23 cellular contexts compared by ENCODE assay signal in genomic region chr10:58870070-58870469, GRCh38.
"Had no signal": no experiment of that assay in that cellular context is flagged by ENCODE, and none has a peak within 500 bp of the region (broad histone marks: within the 10 kb centered on the region; RNA-seq: fewer than 3 reads in every experiment).

No MANE protein-coding gene starts in this region.

- H3K4me3 ChIP-seq: MG63, SJSA1, SK-N-MC had no signal

- H3K4me1 ChIP-seq: SJSA1 had no signal

- H3K9me3 ChIP-seq: MG63, SJSA1 had no signal

- DNase-seq: IMR-90, Karpas-422, KG1, MG63, NCI-H1092, NCI-H1105 treated with DMSO at 0.1 percent for 48 hours, NCI-H1417 treated with DMSO at 0.1 percent for 48 hours, NCI-H146, NCI-H1694 treated with DMSO at 0.1 percent for 48 hours, NCI-H1930, NCI-H2081, NCI-H2107, NCI-H226, NCI-H446, NCI-H510A, NCI-H524 treated with DMSO at 0.1 percent for 48 hours, NCI-H69, NCI-H774, Right ventricle myocardium superior, RPMI8226, SIG-M5 had no signal

- H3K27ac ChIP-seq: SJSA1, SK-N-MC had no signal

- H3K27me3 ChIP-seq: MG63, SJSA1 had no signal

- H3K36me3 ChIP-seq: MG63, SJSA1 had no signal
